Comparison of ENCODE assay signal across 24 cellular contexts in genomic region chr17:44177641-44178040, GRCh38. TPM values are rescaled to one million over a fixed set of nuclear protein-coding genes. Genes with fewer than 3 reads are reported as not detected.
A peak's percentile ranks its signal among the peaks of the same experiment; 100 is the strongest.
DNase-seq lines count a peak whose midpoint lies in the region; ATAC-seq and TF ChIP-seq lines count a peak whose summit lies in the region.
"Had no signal": no experiment of that assay in that cellular context is flagged by ENCODE, and none has a peak within 500 bp of the region (broad histone marks: within the 10 kb centered on the region; RNA-seq: fewer than 3 reads in every experiment).

No MANE protein-coding gene starts in this region.

- peaks cover 5% of the 10 kb centered on the region for H3K4me1 Mint-ChIP-seq in stimulated activated naive CD8-positive, alpha-beta T cell treated with anti-CD3 and anti-CD28 coated beads, Interleukin-15, amount 100 ng/mL, for 72 hours
- H3K4me1 Mint-ChIP-seq in progenitor cell of endocrine pancreas (ENCODE audit: low read depth): no peaks in the 10 kb centered on the region
- no peaks in the 10 kb centered on the region for H3K4me1 Mint-ChIP-seq in activated T-helper 1 cell treated with anti-CD3 and anti-CD28 coated beads, Interleukin-12 subunit alpha, Interleukin-12 subunit beta, Interleukin-2, Interleukin-4 antibody, amounts not matched to agents 30 ng/mL and 10 ng/mL and 1 ng/mL, durations not matched to agents 14 hours and 24 hours and 36 hours (ENCODE audit: low read depth)

- no peak overlapping the region for H3K4me3 Mint-ChIP-seq in stimulated activated naive CD8-positive, alpha-beta T cell treated with anti-CD3 and anti-CD28 coated beads, Interleukin-15, amount 100 ng/mL, for 72 hours
- no peak overlapping the region for H3K4me3 Mint-ChIP-seq in progenitor cell of endocrine pancreas (ENCODE audit: low read depth)
- no peak overlapping the region for H3K4me3 Mint-ChIP-seq in activated T-helper 1 cell treated with anti-CD3 and anti-CD28 coated beads, Interleukin-12 subunit alpha, Interleukin-12 subunit beta, Interleukin-2, Interleukin-4 antibody, amounts not matched to agents 30 ng/mL and 10 ng/mL and 1 ng/mL, durations not matched to agents 14 hours and 24 hours and 36 hours
- H3K4me3 Mint-ChIP-seq: CD8-positive, alpha-beta memory T cell had no signal

- peak overlapping the region in 1 of 2 donors; percentile 57 for H3K27ac Mint-ChIP-seq in stimulated activated naive CD8-positive, alpha-beta T cell treated with anti-CD3 and anti-CD28 coated beads, Interleukin-15, amount 100 ng/mL, for 72 hours
- peak overlapping the region; percentile 24 for H3K27ac Mint-ChIP-seq in progenitor cell of endocrine pancreas
- H3K27ac Mint-ChIP-seq in activated T-helper 1 cell treated with anti-CD3 and anti-CD28 coated beads, Interleukin-12 subunit alpha, Interleukin-12 subunit beta, Interleukin-2, Interleukin-4 antibody, amounts not matched to agents 30 ng/mL and 10 ng/mL and 1 ng/mL, durations not matched to agents 14 hours and 24 hours and 36 hours: no peak overlapping the region

- peaks cover 20% of the 10 kb centered on the region for H3K36me3 Mint-ChIP-seq in progenitor cell of endocrine pancreas (ENCODE audit: insufficient read depth)
- H3K36me3 Mint-ChIP-seq in activated T-helper 1 cell treated with anti-CD3 and anti-CD28 coated beads, Interleukin-12 subunit alpha, Interleukin-12 subunit beta, Interleukin-2, Interleukin-4 antibody, amounts not matched to agents 30 ng/mL and 10 ng/mL and 1 ng/mL, durations not matched to agents 14 hours and 24 hours and 36 hours (ENCODE audit: low read depth): peaks cover 20% of the 10 kb centered on the region

- POLR2A ChIA-PET in RWPE1 (lab: Yijun Ruan, JAX; ENCODE audit: low non-redundant PET): no interaction called here

- DNase-seq in stimulated activated naive CD8-positive, alpha-beta T cell treated with anti-CD3 and anti-CD28 coated beads, Interleukin-15, amount 100 ng/mL, for 72 hours: no peak
- no peak for DNase-seq in stimulated activated naive CD8-positive, alpha-beta T cell treated with anti-CD3 and anti-CD28 coated beads, Interleukin-15, Interleukin-2, amounts not matched to agents 100 U/mL and 50 U/mL, for 24 hours
- DNase-seq in RWPE1 (ENCODE audit: low spot score) (no peak), progenitor cell of endocrine pancreas (ENCODE audit: low spot score, unreplicated experiment) (no peak), cortex of kidney (lab: John Stamatoyannopoulos, UW) (no peak)
- no peak for DNase-seq in activated T-helper 1 cell treated with anti-CD3 and anti-CD28 coated beads, Interleukin-12 subunit alpha, Interleukin-12 subunit beta, Interleukin-2, Interleukin-4 antibody, amounts not matched to agents 30 ng/mL and 10 ng/mL and 1 ng/mL, durations not matched to agents 14 hours and 24 hours and 36 hours (ENCODE audit: low spot score)
- DNase-seq: Calu3; CD8-positive, alpha-beta memory T cell; DMS79 treated with DMSO at 0.1 percent for 48 hours; GF-D8; KBM-7; MV-4-11; NCI-H1105; NCI-H1436 treated with DMSO at 0.1 percent for 48 hours; NCI-H1930; NCI-H2107; NCI-H524; NCI-H774 had no signal

- TF ChIP-seq CTCF in RWPE1 (conservative IDR thresholded peaks at IDR 0.05; ENCODE audit: low read depth) (no peak), progenitor cell of endocrine pancreas (IDR thresholded peaks at IDR 0.05; ENCODE audit: unreplicated experiment) (no peak)

- no peaks in the 10 kb centered on the region for H3K27me3 Mint-ChIP-seq in stimulated activated naive CD8-positive, alpha-beta T cell treated with anti-CD3 and anti-CD28 coated beads, Interleukin-15, amount 100 ng/mL, for 72 hours
- H3K27me3 Mint-ChIP-seq in progenitor cell of endocrine pancreas: no peaks in the 10 kb centered on the region
- no peaks in the 10 kb centered on the region for H3K27me3 Mint-ChIP-seq in activated T-helper 1 cell treated with anti-CD3 and anti-CD28 coated beads, Interleukin-12 subunit alpha, Interleukin-12 subunit beta, Interleukin-2, Interleukin-4 antibody, amounts not matched to agents 30 ng/mL and 10 ng/mL and 1 ng/mL, durations not matched to agents 14 hours and 24 hours and 36 hours (ENCODE audit: insufficient read depth)
- H3K27me3 Mint-ChIP-seq: CD8-positive, alpha-beta memory T cell had no signal

- peak overlapping the region; percentile 26; the same call in 1 of the 2 replicates for H3K27ac ChIP-seq in RWPE1
- H3K27ac ChIP-seq: C4-2B, SJSA1 had no signal

- ATAC-seq in stimulated activated naive CD8-positive, alpha-beta T cell treated with anti-CD3 and anti-CD28 coated beads, Interleukin-15, amount 100 ng/mL, for 72 hours: peak; percentile 28
- ATAC-seq in stimulated activated naive CD8-positive, alpha-beta T cell treated with anti-CD3 and anti-CD28 coated beads, Interleukin-15, Interleukin-2, amounts not matched to agents 100 U/mL and 50 U/mL, for 24 hours: no peak
- no peak for ATAC-seq in GM19395 (IDR thresholded peaks at IDR 0.05; ENCODE audit: unreplicated experiment)

- intact Hi-C loops in activated T-helper 1 cell treated with anti-CD3 and anti-CD28 coated beads, Interleukin-12 subunit alpha, Interleukin-12 subunit beta, Interleukin-2, Interleukin-4 antibody, amounts not matched to agents 30 ng/mL and 10 ng/mL and 1 ng/mL, durations not matched to agents 14 hours and 24 hours and 36 hours (cut with micrococcal nuclease): no loop called here

- H3K9me3 Mint-ChIP-seq in stimulated activated naive CD8-positive, alpha-beta T cell treated with anti-CD3 and anti-CD28 coated beads, Interleukin-15, amount 100 ng/mL, for 72 hours: no peaks in the 10 kb centered on the region
- no peaks in the 10 kb centered on the region for H3K9me3 Mint-ChIP-seq in progenitor cell of endocrine pancreas (ENCODE audit: low read depth)
- H3K9me3 Mint-ChIP-seq in activated T-helper 1 cell treated with anti-CD3 and anti-CD28 coated beads, Interleukin-12 subunit alpha, Interleukin-12 subunit beta, Interleukin-2, Interleukin-4 antibody, amounts not matched to agents 30 ng/mL and 10 ng/mL and 1 ng/mL, durations not matched to agents 14 hours and 24 hours and 36 hours: no peaks in the 10 kb centered on the region
- H3K9me3 Mint-ChIP-seq: CD8-positive, alpha-beta memory T cell had no signal

- CTCF ChIA-PET in RWPE1 (lab: Yijun Ruan, JAX): no interaction called here

RNA-seq across cellular contexts. Expression of gene ASB16, which starts 7.1 kb away (rescaled TPM):
- 0.49 and 0.89 TPM in 2 replicates for total RNA-seq in progenitor cell of endocrine pancreas
- total RNA-seq in activated T-helper 1 cell treated with anti-CD3 and anti-CD28 coated beads, Interleukin-12 subunit alpha, Interleukin-12 subunit beta, Interleukin-2, Interleukin-4 antibody, amounts not matched to agents 30 ng/mL and 10 ng/mL and 1 ng/mL, durations not matched to agents 14 hours and 24 hours and 36 hours: 0.31 and 0.42 TPM in 2 replicates
- total RNA-seq: HT1080, LHCN-M2, MCF 10A, SJSA1 had no signal

RNA-seq across cellular contexts. Expression of gene TMUB2, which starts 9.1 kb away (rescaled TPM):
- total RNA-seq in progenitor cell of endocrine pancreas: 48.5 and 50.3 TPM in 2 replicates
- 17.3 and 18.7 TPM in 2 replicates for total RNA-seq in activated T-helper 1 cell treated with anti-CD3 and anti-CD28 coated beads, Interleukin-12 subunit alpha, Interleukin-12 subunit beta, Interleukin-2, Interleukin-4 antibody, amounts not matched to agents 30 ng/mL and 10 ng/mL and 1 ng/mL, durations not matched to agents 14 hours and 24 hours and 36 hours

RNA-seq across cellular contexts. Expression of gene ATXN7L3, which starts 22.0 kb away (rescaled TPM):
- total RNA-seq in progenitor cell of endocrine pancreas: 117 and 135 TPM in 2 replicates
- 125 and 126 TPM in 2 replicates for total RNA-seq in activated T-helper 1 cell treated with anti-CD3 and anti-CD28 coated beads, Interleukin-12 subunit alpha, Interleukin-12 subunit beta, Interleukin-2, Interleukin-4 antibody, amounts not matched to agents 30 ng/mL and 10 ng/mL and 1 ng/mL, durations not matched to agents 14 hours and 24 hours and 36 hours

RNA-seq across cellular contexts. Expression of gene HROB, which starts 35.9 kb away (rescaled TPM):
- 10.1 and 12.8 TPM in 2 replicates for total RNA-seq in progenitor cell of endocrine pancreas
- total RNA-seq in activated T-helper 1 cell treated with anti-CD3 and anti-CD28 coated beads, Interleukin-12 subunit alpha, Interleukin-12 subunit beta, Interleukin-2, Interleukin-4 antibody, amounts not matched to agents 30 ng/mL and 10 ng/mL and 1 ng/mL, durations not matched to agents 14 hours and 24 hours and 36 hours: 23.0 and 23.1 TPM in 2 replicates

RNA-seq across cellular contexts. Expression of gene UBTF, which starts 41.8 kb away (rescaled TPM):
- 94.2 and 100 TPM in 2 replicates for total RNA-seq in progenitor cell of endocrine pancreas
- 201 and 215 TPM in 2 replicates for total RNA-seq in activated T-helper 1 cell treated with anti-CD3 and anti-CD28 coated beads, Interleukin-12 subunit alpha, Interleukin-12 subunit beta, Interleukin-2, Interleukin-4 antibody, amounts not matched to agents 30 ng/mL and 10 ng/mL and 1 ng/mL, durations not matched to agents 14 hours and 24 hours and 36 hours
